8 cellular contexts compared by ENCODE assay signal in the genomic region with DNA sequence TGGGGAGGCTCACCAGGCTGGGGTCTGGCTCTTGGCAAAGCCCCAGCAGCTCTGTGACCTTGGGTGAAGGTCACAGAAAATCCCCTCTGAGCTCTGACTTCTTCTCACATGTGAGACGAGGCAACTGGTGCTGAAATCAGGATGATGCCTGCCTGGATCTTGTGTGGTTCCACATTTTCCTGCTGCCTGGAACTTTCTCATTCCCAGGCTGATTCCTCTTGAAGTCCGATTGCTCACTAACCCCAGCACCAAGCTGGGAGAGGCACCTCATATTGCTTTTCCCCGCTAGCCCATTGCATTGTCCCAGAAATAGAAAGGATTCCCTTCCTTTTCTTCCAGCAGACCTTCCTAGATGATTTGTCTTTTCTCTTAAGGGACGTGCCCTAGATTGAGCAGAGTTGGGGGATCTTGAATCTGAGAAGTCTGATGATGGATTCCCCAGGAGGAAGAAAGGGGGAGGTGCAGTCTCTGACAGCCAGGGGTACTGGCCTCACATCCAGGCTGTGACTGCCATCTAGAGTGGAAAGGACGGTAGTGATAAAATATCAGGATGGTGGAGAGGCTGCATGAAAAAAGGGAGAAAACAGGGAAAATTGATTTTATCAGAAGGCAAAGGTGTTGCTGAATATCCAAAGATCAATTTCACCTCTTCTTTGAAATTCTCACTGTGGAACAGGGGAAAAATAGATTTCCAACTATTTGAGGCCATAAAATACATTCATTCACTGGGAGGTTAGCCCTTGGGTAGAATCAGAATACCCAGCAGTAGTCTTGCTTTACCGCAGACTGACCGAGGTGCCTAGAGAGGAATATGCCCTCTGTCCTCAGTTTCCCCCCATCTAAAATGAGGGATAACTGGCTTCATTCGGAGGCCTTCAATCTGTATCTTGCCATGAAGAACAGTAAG.
DNase-seq lines count a peak whose midpoint lies in the region; ATAC-seq, FAIRE-seq and TF ChIP-seq lines count a peak whose summit lies in the region.

No MANE protein-coding gene starts in this region.

- peaks cover 13 to 21% of the 10 kb centered on the region in 2 donors for H3K4me1 Mint-ChIP-seq in natural killer cell treated with Interleukin-12 subunit alpha and Interleukin-12 subunit beta and Interleukin-15 and Interleukin-18, amount 100 ng/mL, for 72 hours (ENCODE audit: low read depth in 2 of 2)

- TF ChIP-seq CTCF in BJ (IDR thresholded peaks at IDR 0.05; ENCODE audit: insufficient read depth, low read depth, low read length) (peak; percentile 68), vagina (IDR thresholded peaks at IDR 0.05) (peak; percentile 43 to 85 (median 65))

- FAIRE-seq in GM18507 (lab: Jason Lieb, UNC), result peak; percentile 97

- DNase-seq in BJ (ENCODE audit: low read depth) (no peak), GM18507 (ENCODE audit: extremely low spot score, insufficient read length, low read depth) (peak; percentile 72), NCI-H460 (ENCODE audit: extremely low read depth, low read depth) (peak; percentile 58), activated T-cell treated with anti-CD3 and anti-CD28 coated beads for 48 hours (ENCODE audit: low read depth) (peak; percentile 34), fibroblast of peridontal ligament (ENCODE audit: extremely low read depth) (peak; percentile 49), vagina (ENCODE audit: extremely low spot score in 2 of 2) (no peak)
- DNase-seq in natural killer cell treated with Interleukin-12 subunit alpha and Interleukin-12 subunit beta and Interleukin-15 and Interleukin-18, amount 100 ng/mL, for 72 hours (ENCODE audit: low spot score), result no peak

- no peaks in the 10 kb centered on the region for H3K4me1 ChIP-seq in vagina

- H3K36me3 Mint-ChIP-seq in natural killer cell treated with Interleukin-12 subunit alpha and Interleukin-12 subunit beta and Interleukin-15 and Interleukin-18, amount 100 ng/mL, for 72 hours, result no peaks in the 10 kb centered on the region

- H3K27ac ChIP-seq in vagina, result peak overlapping the region; percentile 25

- CTCF ChIA-PET in BJ (lab: Yijun Ruan, JAX), result interaction anchor here (0.6 to 2.0 kb wide), 7 partner anchors 24 to 471 kb away, joined by 3 to 7 read pairs (median 4); no protein-coding TSS in a partner anchor

- intact Hi-C loops in vagina (cut with DNase I), result no loop called here

- no peak overlapping the region for H3K4me3 ChIP-seq in BJ (ENCODE audit: low read depth, low read length)
- H3K4me3 ChIP-seq in vagina, result no peak overlapping the region

- H3K27me3 Mint-ChIP-seq in natural killer cell treated with Interleukin-12 subunit alpha and Interleukin-12 subunit beta and Interleukin-15 and Interleukin-18, amount 100 ng/mL, for 72 hours, result no peaks in the 10 kb centered on the region

- H3K9me3 ChIP-seq in vagina, result no peaks in the 10 kb centered on the region

- ATAC-seq in HG03135 (IDR thresholded peaks at IDR 0.05; ENCODE audit: unreplicated experiment), result peak; percentile 47
- ATAC-seq in natural killer cell treated with Interleukin-12 subunit alpha and Interleukin-12 subunit beta and Interleukin-15 and Interleukin-18, amount 100 ng/mL, for 72 hours, result peak; percentile 88 to 90

- H3K36me3 ChIP-seq in BJ (ENCODE audit: control insufficient read depth, insufficient read depth, low read length) (no peaks in the 10 kb centered on the region), vagina (no peaks in the 10 kb centered on the region)

- H3K9me3 Mint-ChIP-seq in natural killer cell treated with Interleukin-12 subunit alpha and Interleukin-12 subunit beta and Interleukin-15 and Interleukin-18, amount 100 ng/mL, for 72 hours, result no peaks in the 10 kb centered on the region

- no peak for TF ChIP-seq POLR2A in vagina (IDR thresholded peaks at IDR 0.05)

- H3K27me3 ChIP-seq in BJ (ENCODE audit: control insufficient read depth, insufficient read depth, low read length) (no peaks in the 10 kb centered on the region; the same call in none of the 2 replicates), vagina (no peaks in the 10 kb centered on the region)

- peak overlapping the region; percentile 33 to 86 for H3K27ac Mint-ChIP-seq in natural killer cell treated with Interleukin-12 subunit alpha and Interleukin-12 subunit beta and Interleukin-15 and Interleukin-18, amount 100 ng/mL, for 72 hours

- H3K4me3 Mint-ChIP-seq in natural killer cell treated with Interleukin-12 subunit alpha and Interleukin-12 subunit beta and Interleukin-15 and Interleukin-18, amount 100 ng/mL, for 72 hours, result no peak overlapping the region

- POLR2A ChIA-PET in BJ (lab: Charles Lee), result no interaction called here

Comparison
In these comparisons a context has a peak if more than half of its experiments do, and no peak if none do; other contexts are left out.
1. DNase-seq: peak in GM18507 (single experiment), NCI-H460 (single experiment), activated T-cell treated with anti-CD3 and anti-CD28 coated beads for 48 hours (single experiment) and fibroblast of peridontal ligament (single experiment); none in BJ (single experiment), natural killer cell treated with Interleukin-12 subunit alpha and Interleukin-12 subunit beta and Interleukin-15 and Interleukin-18, amount 100 ng/mL, for 72 hours (single experiment) and vagina (0 of 2).